In the genomic region with DNA sequence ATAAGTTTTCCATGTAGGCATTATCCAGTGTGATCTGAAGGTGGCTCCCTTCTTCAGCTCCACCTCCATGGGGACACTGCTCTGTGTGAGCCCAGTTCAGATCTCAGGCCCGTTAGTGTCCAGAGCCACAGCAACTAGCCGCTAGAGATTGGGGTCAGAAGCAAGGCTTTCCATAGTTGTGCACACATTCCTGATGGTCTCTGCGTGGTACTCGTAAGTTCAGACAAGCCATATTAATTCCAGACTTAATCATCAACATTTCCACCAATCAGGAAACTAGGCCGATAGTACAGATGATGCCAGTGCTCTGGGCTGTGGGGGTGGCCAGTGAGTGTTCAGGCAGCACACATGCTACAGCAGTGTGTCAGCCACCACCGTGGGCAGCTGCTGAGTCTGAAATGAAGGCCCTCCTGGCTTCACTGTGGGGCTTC, we compare ENCODE assay signal across 1 cellular context.
TF ChIP-seq lines count a peak whose summit lies in the region.

No MANE protein-coding gene starts in this region.

TF ChIP-seq in WTC11, 78 proteins besides CTCF, POLR2A, EP300 and RAD21 (continued from another document):
- no peak for TF ChIP-seq NR3C1 (CRISPR knock-in tag; conservative IDR thresholded peaks at IDR 0.05; ENCODE audit: low read depth)
- TF ChIP-seq IRF1 (CRISPR knock-in tag; IDR thresholded peaks at IDR 0.05) = no peak
- TF ChIP-seq FOXP1 (CRISPR knock-in tag; IDR thresholded peaks at IDR 0.05; ENCODE audit: borderline replicate concordance) = no peak
- no peak for TF ChIP-seq TCF7 (CRISPR knock-in tag; IDR thresholded peaks at IDR 0.05; ENCODE audit: low read depth)
